In genomic region chr6:20583447-20583806, GRCh38 we compare ENCODE assay signal across 22 cellular contexts. TPM values are rescaled to one million over a fixed set of nuclear protein-coding genes. Genes with fewer than 3 reads are reported as not detected.
A peak's percentile ranks its signal among the peaks of the same experiment; 100 is the strongest.
DNase-seq lines count a peak whose midpoint lies in the region; ATAC-seq and FAIRE-seq lines count a peak whose summit lies in the region.
"Had no signal": no experiment of that assay in that cellular context is flagged by ENCODE, and none has a peak within 500 bp of the region (broad histone marks: within the 10 kb centered on the region; RNA-seq: fewer than 3 reads in every experiment).

No MANE protein-coding gene starts in this region.

- H3K27me3 Mint-ChIP-seq in activated T-cell treated with anti-CD3 and anti-CD28 coated beads, Interleukin-2, amount 50 U/mL, for 72 hours (ENCODE audit: low read depth) = no peaks in the 10 kb centered on the region
- H3K27me3 Mint-ChIP-seq in T-helper 17 cell = no peaks in the 10 kb centered on the region

- H3K9me3 Mint-ChIP-seq in activated T-cell treated with anti-CD3 and anti-CD28 coated beads, Interleukin-2, amount 50 U/mL, for 72 hours = no peaks in the 10 kb centered on the region
- H3K9me3 Mint-ChIP-seq: stimulated activated effector memory CD8-positive, alpha-beta T cell treated with anti-CD3 and anti-CD28 coated beads, Interleukin-12 subunit alpha, Interleukin-12 subunit beta, amount 100 ng/mL, for 72 hours had no signal

- H3K4me1 ChIP-seq in small intestine (ENCODE audit: control insufficient read depth in 2 of 2, insufficient read depth in 1 of 2, low read depth in 1 of 2, low read length in 1 of 2) = no peaks in the 10 kb centered on the region
- H3K4me1 ChIP-seq: right atrium auricular region had no signal

- no peaks in the 10 kb centered on the region for H3K27me3 ChIP-seq in small intestine (ENCODE audit: control insufficient read depth in 2 of 2, insufficient read depth in 2 of 2, low read length in 2 of 2)
- H3K27me3 ChIP-seq: esophagus squamous epithelium, right atrium auricular region, thyroid gland had no signal

- peaks cover 32% of the 10 kb centered on the region for H3K4me1 Mint-ChIP-seq in activated T-cell treated with anti-CD3 and anti-CD28 coated beads, Interleukin-2, amount 50 U/mL, for 72 hours (ENCODE audit: low read depth)
- peaks cover 12% of the 10 kb centered on the region for H3K4me1 Mint-ChIP-seq in T-helper 17 cell

- H3K4me3 Mint-ChIP-seq in activated T-cell treated with anti-CD3 and anti-CD28 coated beads, Interleukin-2, amount 50 U/mL, for 72 hours = peak overlapping the region in 1 of 2 donors; percentile 36
- H3K4me3 Mint-ChIP-seq in T-helper 17 cell = no peak overlapping the region
- H3K4me3 Mint-ChIP-seq: stimulated activated effector memory CD8-positive, alpha-beta T cell treated with anti-CD3 and anti-CD28 coated beads, Interleukin-12 subunit alpha, Interleukin-12 subunit beta, amount 100 ng/mL, for 72 hours had no signal

- peak in 1 of 2 donors; percentile 12 for ATAC-seq in activated T-cell treated with anti-CD3 and anti-CD28 coated beads, Interleukin-2, amount 50 U/mL, for 72 hours (replicated peaks in 1 of 2)
- no peak for ATAC-seq in T-helper 17 cell
- ATAC-seq in HG02870 (IDR thresholded peaks at IDR 0.05; ENCODE audit: unreplicated experiment) = no peak
- no peak for ATAC-seq in GM19035 (IDR thresholded peaks at IDR 0.05; ENCODE audit: unreplicated experiment)
- no peak for ATAC-seq in HG03025 (IDR thresholded peaks at IDR 0.05; ENCODE audit: low FRiP score, unreplicated experiment)

- DNase-seq in activated T-cell treated with anti-CD3 and anti-CD28 coated beads, Interleukin-2, amount 50 U/mL, for 72 hours = no peak
- DNase-seq in activated T-cell treated with anti-CD3 and anti-CD28 coated beads, Interleukin-2, amount 50 U/mL, for 1 hour = no peak
- peak; percentile 87 for DNase-seq in NCI-H2029 (lab: John Stamatoyannopoulos, UW)
- no peak for DNase-seq in T-helper 17 cell
- DNase-seq in small intestine = no peak
- DNase-seq: activated CD4-positive, alpha-beta T cell treated with anti-CD3 and anti-CD28 coated beads for 4 hours; activated CD8-positive, alpha-beta memory T cell treated with anti-CD3 and anti-CD28 coated beads, Interleukin-2, amount 50 U/mL, for 4 hours; activated naive CD4-positive, alpha-beta T cell treated with anti-CD3 and anti-CD28 coated beads, Interleukin-2, amount 50 U/mL, for 16 hours; C1 segment of cervical spinal cord; cerebellar nuclear complex; effector CD8-positive, alpha-beta T cell; esophagus squamous epithelium; NCI-H187; nucleus accumbens; thyroid gland had no signal

- H3K27ac Mint-ChIP-seq in activated T-cell treated with anti-CD3 and anti-CD28 coated beads, Interleukin-2, amount 50 U/mL, for 72 hours = peak overlapping the region; percentile 3
- H3K27ac Mint-ChIP-seq in T-helper 17 cell = peak overlapping the region; percentile 37

- peaks cover 2 to 4% of the 10 kb centered on the region in 2 donors for H3K36me3 ChIP-seq in small intestine (ENCODE audit: control insufficient read depth in 2 of 2, insufficient read depth in 2 of 2, low read length in 2 of 2)
- H3K36me3 ChIP-seq: right atrium auricular region, thyroid gland had no signal

- FAIRE-seq in small intestine (lab: Jason Lieb, UNC) = no peak
- FAIRE-seq: astrocyte had no signal

- H3K9me3 ChIP-seq in T-helper 17 cell (ENCODE audit: control insufficient read depth, low read length, poor library complexity, severe bottlenecking) (no peaks in the 10 kb centered on the region), small intestine (ENCODE audit: control insufficient read depth, low read depth) (no peaks in the 10 kb centered on the region)
- H3K9me3 ChIP-seq: esophagus squamous epithelium, right atrium auricular region, thyroid gland had no signal

- H3K4me3 ChIP-seq in small intestine (ENCODE audit: low read depth in 1 of 2, low read length in 2 of 2) = no peak overlapping the region
- H3K4me3 ChIP-seq: esophagus squamous epithelium, right atrium auricular region, thyroid gland had no signal

- 59 to 62% (median 60%) methylated on average over 3 of the region's 3 CpGs for WGBS in small intestine, 3 donors

- H3K36me3 Mint-ChIP-seq in activated T-cell treated with anti-CD3 and anti-CD28 coated beads, Interleukin-2, amount 50 U/mL, for 72 hours (ENCODE audit: insufficient read depth in 2 of 2) = peaks cover 6 to 12% of the 10 kb centered on the region in 2 donors
- peaks cover 12% of the 10 kb centered on the region for H3K36me3 Mint-ChIP-seq in T-helper 17 cell (ENCODE audit: low read depth)

- no peak overlapping the region for H3K27ac ChIP-seq in small intestine (ENCODE audit: low read depth in 1 of 2, low read length in 1 of 2)
- H3K27ac ChIP-seq: esophagus squamous epithelium, right atrium auricular region, RWPE1, thyroid gland had no signal

RNA-seq across cellular contexts. Expression of gene CDKAL1, which starts 49.2 kb away (rescaled TPM):
- total RNA-seq in activated T-cell treated with anti-CD3 and anti-CD28 coated beads, Interleukin-2, amount 50 U/mL, for 72 hours = 10 to 100 TPM; 25.9 to 29.8 TPM
- total RNA-seq in T-helper 17 cell = 10 to 100 TPM; 23.0 to 23.7 TPM
- polyA plus RNA-seq in small intestine = 1 to 10 TPM; 2.4 to 5.5 (median 2.7) TPM
